In genomic region chr7:40305229-40305628, GRCh38 we compare ENCODE assay signal across 25 cellular contexts.
DNase-seq lines count a peak whose midpoint lies in the region; ATAC-seq, FAIRE-seq and TF ChIP-seq lines count a peak whose summit lies in the region.
"Had no signal": no experiment of that assay in that cellular context is flagged by ENCODE, and none has a peak within 500 bp of the region (broad histone marks: within the 10 kb centered on the region; RNA-seq: fewer than 3 reads in every experiment).

No MANE protein-coding gene starts in this region.

- no peaks in the 10 kb centered on the region for H3K27me3 Mint-ChIP-seq in astrocyte (ENCODE audit: low read depth, unreplicated experiment)
- no peaks in the 10 kb centered on the region for H3K27me3 Mint-ChIP-seq in nephron (ENCODE audit: low read depth)

- DNase-seq in astrocyte (ENCODE audit: low read depth) (no peak), kidney (no peak), smooth muscle cell (lab: John Stamatoyannopoulos, UW; ENCODE audit: unreplicated experiment) (no peak), Karpas-422 (no peak), A673 (ENCODE audit: low spot score) (no peak)
- DNase-seq: ACHN; CD4-positive, alpha-beta T cell; COR-L47; DMS 273 treated with DMSO at 0.1 percent for 48 hours; DMS79 treated with DMSO at 0.1 percent for 48 hours; GOT3; HCEC 1CT; MV-4-11; NCI-H1694 treated with DMSO at 0.1 percent for 48 hours; NCI-H2081 treated with DMSO at 0.1 percent for 48 hours; NCI-H2171 treated with DMSO at 0.1 percent for 48 hours; NCI-H446; NCI-H526 treated with DMSO at 0.1 percent for 48 hours; OCI-M1; Right ventricle myocardium superior had no signal

- H4K20me1 ChIP-seq in astrocyte (ENCODE audit: insufficient read depth, low read length) (no peaks in the 10 kb centered on the region), smooth muscle cell (ENCODE audit: low read depth) (no peaks in the 10 kb centered on the region), Karpas-422 (ENCODE audit: insufficient read depth, low read depth, low read length) (no peaks in the 10 kb centered on the region)
- H4K20me1 ChIP-seq: BLaER1 had no signal

- H3K4me1 ChIP-seq in astrocyte (ENCODE audit: insufficient read depth, low read length) (peaks cover 42% of the 10 kb centered on the region), kidney (ENCODE audit: control insufficient read depth in 1 of 2, insufficient read depth in 1 of 2, low read depth in 1 of 2, low read length in 2 of 2) (peaks cover 2 to 4% of the 10 kb centered on the region in 2 donors), smooth muscle cell (ENCODE audit: low read depth) (peaks cover 10% of the 10 kb centered on the region), Karpas-422 (ENCODE audit: low read length) (no peaks in the 10 kb centered on the region), A673 (ENCODE audit: insufficient read depth, low read length, poor library complexity, severe bottlenecking) (no peaks in the 10 kb centered on the region)

- FAIRE-seq in astrocyte (lab: Jason Lieb, UNC), result peak; percentile 39
- FAIRE-seq in kidney (lab: Jason Lieb, UNC), result peak; percentile 23
- FAIRE-seq: HTR-8/SVneo had no signal

- H3K4me1 Mint-ChIP-seq in astrocyte (ENCODE audit: low read depth, unreplicated experiment), result peaks cover 39% of the 10 kb centered on the region
- peaks cover 14% of the 10 kb centered on the region for H3K4me1 Mint-ChIP-seq in nephron

- H3K9ac ChIP-seq in astrocyte (ENCODE audit: low read length) (peak overlapping the region; percentile 10), kidney (ENCODE audit: low read length in 2 of 2) (no peak overlapping the region), smooth muscle cell (ENCODE audit: low read depth) (no peak overlapping the region), Karpas-422 (ENCODE audit: low read length) (no peak overlapping the region)
- H3K9ac ChIP-seq: BLaER1, KMS-11 had no signal

- H3K9me2 ChIP-seq in Karpas-422 (replicated peaks; ENCODE audit: insufficient read depth, low read length), result no peaks in the 10 kb centered on the region

- no peak overlapping the region for H3K4me3 Mint-ChIP-seq in astrocyte (ENCODE audit: unreplicated experiment)
- H3K4me3 Mint-ChIP-seq in nephron, result no peak overlapping the region
- H3K4me3 Mint-ChIP-seq: CD4-positive, alpha-beta T cell had no signal

- H3K79me2 ChIP-seq in astrocyte (ENCODE audit: insufficient read depth, low read length) (no peaks in the 10 kb centered on the region), smooth muscle cell (ENCODE audit: low read depth) (no peaks in the 10 kb centered on the region), Karpas-422 (ENCODE audit: low read length) (no peaks in the 10 kb centered on the region)

- H3K9me3 ChIP-seq in astrocyte (ENCODE audit: insufficient read depth, low read depth, low read length) (no peaks in the 10 kb centered on the region), kidney (ENCODE audit: control insufficient read depth in 1 of 2, low read length in 2 of 2) (no peaks in the 10 kb centered on the region), smooth muscle cell (replicated peaks; ENCODE audit: low read depth) (no peaks in the 10 kb centered on the region), Karpas-422 (ENCODE audit: low read length) (no peaks in the 10 kb centered on the region), A673 (ENCODE audit: low read depth, low read length, poor library complexity, severe bottlenecking) (no peaks in the 10 kb centered on the region)
- H3K9me3 ChIP-seq: BLaER1 had no signal

- H3K36me3 ChIP-seq in astrocyte (ENCODE audit: insufficient read depth, low read length) (no peaks in the 10 kb centered on the region), kidney (ENCODE audit: control insufficient read depth in 1 of 2, insufficient read depth in 2 of 2, low read length in 2 of 2) (no peaks in the 10 kb centered on the region), smooth muscle cell (ENCODE audit: low read depth) (no peaks in the 10 kb centered on the region), Karpas-422 (ENCODE audit: insufficient read depth, low read length) (no peaks in the 10 kb centered on the region), A673 (ENCODE audit: insufficient read depth, low read length, poor library complexity, severe bottlenecking) (no peaks in the 10 kb centered on the region)
- H3K36me3 ChIP-seq: BLaER1 had no signal

- H3K27me3 ChIP-seq in astrocyte (ENCODE audit: insufficient read depth, low read length), result no peaks in the 10 kb centered on the region
- H3K27me3 ChIP-seq in smooth muscle cell (ENCODE audit: low read depth), result no peaks in the 10 kb centered on the region
- no peaks in the 10 kb centered on the region for H3K27me3 ChIP-seq in Karpas-422 (ENCODE audit: low read length)
- H3K27me3 ChIP-seq in A673 (replicated peaks; ENCODE audit: insufficient read depth, low read depth, low read length, poor library complexity), result no peaks in the 10 kb centered on the region
- H3K27me3 ChIP-seq: BLaER1 had no signal

- CTCF ChIA-PET in A673 (lab: Charles Lee), result no interaction called here

- peak overlapping the region; percentile 64 for H3K27ac Mint-ChIP-seq in astrocyte (ENCODE audit: unreplicated experiment)
- H3K27ac Mint-ChIP-seq in nephron, result peak overlapping the region; percentile 38 to 74 (median 68)
- H3K27ac Mint-ChIP-seq: CD4-positive, alpha-beta T cell had no signal

- H3K27ac ChIP-seq in astrocyte (ENCODE audit: low read depth, low read length) (peak overlapping the region; percentile 71), kidney (ENCODE audit: low read depth in 2 of 2, low read length in 2 of 2) (no peak overlapping the region), smooth muscle cell (ENCODE audit: low read depth) (peak overlapping the region; percentile 91), Karpas-422 (ENCODE audit: low read length) (no peak overlapping the region), A673 (ENCODE audit: low read depth, low read length, poor library complexity, severe bottlenecking) (no peak overlapping the region)
- H3K27ac ChIP-seq: BLaER1, KMS-11 had no signal

- H3K4me2 ChIP-seq in astrocyte (ENCODE audit: low read length) (no peak overlapping the region), smooth muscle cell (peak overlapping the region; percentile 33), Karpas-422 (ENCODE audit: low read depth, low read length, poor library complexity, severe bottlenecking) (no peak overlapping the region)
- H3K4me2 ChIP-seq: BLaER1, KMS-11 had no signal

- intact Hi-C loops in kidney (cut with DNase I), result no loop called here
- intact Hi-C loops in A673 (cut with micrococcal nuclease; ENCODE audit: unreplicated experiment), result no loop called here

- BruUV-seq in A673 (replicated peaks; lab: Mats Ljungman, UMichigan), result no TSS peak

- TF ChIP-seq CTCF in astrocyte (IDR thresholded peaks at IDR 0.05; ENCODE audit: insufficient read depth, low read depth, low read length) (no peak), kidney (IDR thresholded peaks at IDR 0.05; ENCODE audit: borderline replicate concordance, extremely low read depth, insufficient read depth) (no peak), nephron (IDR thresholded peaks at IDR 0.05; ENCODE audit: unreplicated experiment in 3 of 3) (no peak), smooth muscle cell (IDR thresholded peaks at IDR 0.05; ENCODE audit: borderline replicate concordance, insufficient read depth, poor library complexity, severe bottlenecking) (no peak), A673 (conservative IDR thresholded peaks at IDR 0.05; ENCODE audit: low read depth, low read length) (no peak)

- H3K4me3 ChIP-seq in astrocyte (ENCODE audit: insufficient read depth, low read depth, low read length), result no peak overlapping the region
- H3K4me3 ChIP-seq in kidney (ENCODE audit: low read length in 2 of 2), result no peak overlapping the region
- no peak overlapping the region for H3K4me3 ChIP-seq in smooth muscle cell
- H3K4me3 ChIP-seq in Karpas-422 (ENCODE audit: low read length), result no peak overlapping the region
- no peak overlapping the region for H3K4me3 ChIP-seq in A673 (ENCODE audit: low read depth, low read length, poor library complexity, severe bottlenecking)
- H3K4me3 ChIP-seq: BLaER1 had no signal

- peaks cover 23% of the 10 kb centered on the region for H3F3A ChIP-seq in smooth muscle cell (ENCODE audit: low read depth)

- H3K9me3 Mint-ChIP-seq in astrocyte (ENCODE audit: unreplicated experiment), result peaks cover 2% of the 10 kb centered on the region
- no peaks in the 10 kb centered on the region for H3K9me3 Mint-ChIP-seq in nephron
- H3K9me3 Mint-ChIP-seq: CD4-positive, alpha-beta T cell had no signal

- H2AFZ ChIP-seq in astrocyte (ENCODE audit: low read depth, low read length) (no peak overlapping the region), smooth muscle cell (ENCODE audit: low read depth) (peak overlapping the region; percentile 6), Karpas-422 (ENCODE audit: low read length) (no peak overlapping the region)

- ATAC-seq in GM19455 (IDR thresholded peaks at IDR 0.05; ENCODE audit: unreplicated experiment), result no peak

- H3K36me3 Mint-ChIP-seq in astrocyte (ENCODE audit: low read depth, unreplicated experiment) (no peaks in the 10 kb centered on the region), nephron (ENCODE audit: low read depth) (no peaks in the 10 kb centered on the region)

- POLR2A ChIA-PET in A673 (lab: Charles Lee; ENCODE audit: low non-redundant PET), result no interaction called here

Comparison
In these comparisons a context has a peak if more than half of its experiments do, and no peak if none do; other contexts are left out.
1. H3K27ac ChIP-seq: peak in astrocyte (single experiment) and smooth muscle cell (single experiment); none in kidney (0 of 2), Karpas-422 (single experiment) and A673 (single experiment).